In genomic region chr6:73231986-73232391, GRCh38 we compare ENCODE assay signal across 1 cellular context.
TF ChIP-seq lines count a peak whose summit lies in the region.

No MANE protein-coding gene starts in this region.

TF ChIP-seq in K562, 482 proteins besides CTCF, POLR2A, EP300 and RAD21 (continued from another document):
- no peak for TF ChIP-seq PBX2 (CRISPR knock-in tag; IDR thresholded peaks at IDR 0.05; ENCODE audit: low read depth)
- TF ChIP-seq PBX2 (tag; conservative IDR thresholded peaks at IDR 0.05; ENCODE audit: low read depth): 0 out of 2 replicates have a peak, but pooled peaks have one; percentile 39
TF ChIP-seq in K562: peak in this region for 3.
